In genomic region chr6:33112148-33112547, GRCh38 we compare ENCODE assay signal across 7 cellular contexts. TPM values are rescaled to one million over a fixed set of nuclear protein-coding genes. Genes with fewer than 3 reads are reported as not detected.
DNase-seq lines count a peak whose midpoint lies in the region; ATAC-seq, FAIRE-seq and TF ChIP-seq lines count a peak whose summit lies in the region.

No MANE protein-coding gene starts in this region.

- WGBS in suprapubic skin = 29% methylated on average over 1 of the region's 1 CpG

- H3K9me3 ChIP-seq in suprapubic skin = no peaks in the 10 kb centered on the region

- no peak overlapping the region for H3K4me3 ChIP-seq in suprapubic skin

- no peak for TF ChIP-seq POLR2A in suprapubic skin (IDR thresholded peaks at IDR 0.05)

- no peak for TF ChIP-seq CTCF in suprapubic skin (IDR thresholded peaks at IDR 0.05)

- peaks cover 7% of the 10 kb centered on the region for H3K4me1 ChIP-seq in suprapubic skin

- H3K36me3 ChIP-seq in suprapubic skin = no peaks in the 10 kb centered on the region

- no peak for TF ChIP-seq EP300 in suprapubic skin (IDR thresholded peaks at IDR 0.05)

- intact Hi-C loops in left ventricle myocardium superior (cut with micrococcal nuclease) = no loop called here

- peak; percentile 78 for DNase-seq in GM03348 (ENCODE audit: low spot score)
- DNase-seq in left ventricle myocardium superior = no peak
- DNase-seq in urothelium cell line (ENCODE audit: low spot score) = peak; percentile 36
- no peak for DNase-seq in suprapubic skin (ENCODE audit: low spot score in 2 of 2)

- FAIRE-seq in TTC549 (lab: Jason Lieb, UNC) (peak; percentile 77), urothelium cell line (lab: Jason Lieb, UNC) (no peak)

- peaks cover 17% of the 10 kb centered on the region for H3K27me3 ChIP-seq in suprapubic skin

- ATAC-seq in GM19468 (IDR thresholded peaks at IDR 0.05; ENCODE audit: extremely low read depth, unreplicated experiment) (peak; percentile 74), HG03565 (IDR thresholded peaks at IDR 0.05; ENCODE audit: unreplicated experiment) (peak; percentile 88), left ventricle myocardium superior (peak; percentile 91)

- no peak overlapping the region for H3K27ac ChIP-seq in suprapubic skin

RNA-seq across cellular contexts. Expression of gene HLA-DPB1, which starts 36.4 kb away (rescaled TPM):
- total RNA-seq in left ventricle myocardium superior (41.5 TPM), suprapubic skin (10 to 100 TPM; 23.7 to 76.6 (median 51.7) TPM)

RNA-seq across cellular contexts. Expression of gene HLA-DPA1, which starts 38.7 kb away (rescaled TPM):
- total RNA-seq in left ventricle myocardium superior (37.7 TPM), suprapubic skin (100 to 1,000 TPM in 1 of 4 donors, 10 to 100 TPM in 3; 21.1 to 101 (median 91.3) TPM)

Comparison
In these comparisons a context has a peak if more than half of its experiments do, and no peak if none do; other contexts are left out.
1. DNase-seq: peak in GM03348 (single experiment) and urothelium cell line (single experiment); none in left ventricle myocardium superior (single experiment) and suprapubic skin (0 of 2).
2. Peak in every context shown above with its lines, with median percentiles within 50 percentile points of each other: ATAC-seq.